4 cellular contexts compared by ENCODE assay signal in genomic region chr2:211129798-211130197, GRCh38.
"Had no signal": no experiment of that assay in that cellular context is flagged by ENCODE, and none has a peak within 500 bp of the region (broad histone marks: within the 10 kb centered on the region; RNA-seq: fewer than 3 reads in every experiment).

No MANE protein-coding gene starts in this region.

- H3K9me3 Mint-ChIP-seq: GM23338, H9 had no signal

- H3K4me3 ChIP-seq: GM23338 had no signal

- ATAC-seq: GM23338 had no signal

- H2AFZ ChIP-seq: GM23338 had no signal

- H3K27ac Mint-ChIP-seq: GM23338, H9 had no signal

- H3K4me3 Mint-ChIP-seq: GM23338, H9 had no signal

- H3K4me2 ChIP-seq: GM23338 had no signal

- DNase-seq: H9, HCEC 1CT, IMR-90 had no signal
